ENCODE assay signal across 9 cellular contexts in genomic region chr10:89887830-89888229, GRCh38.
A peak's percentile ranks its signal among the peaks of the same experiment; 100 is the strongest.
DNase-seq lines count a peak whose midpoint lies in the region; ATAC-seq and TF ChIP-seq lines count a peak whose summit lies in the region.
"Had no signal": no experiment of that assay in that cellular context is flagged by ENCODE, and none has a peak within 500 bp of the region (broad histone marks: within the 10 kb centered on the region; RNA-seq: fewer than 3 reads in every experiment).

No MANE protein-coding gene starts in this region.

- H3K9me3 ChIP-seq in uterus = no peaks in the 10 kb centered on the region

- peak; percentile 42 to 81 for DNase-seq in NOMO-1 (lab: John Stamatoyannopoulos, UW; ENCODE audit: unreplicated experiment in 2 of 2)
- peak; percentile 13 for DNase-seq in myocyte (ENCODE audit: low read depth)
- DNase-seq in DMS114 treated with DMSO at 0.1 percent for 48 hours (lab: John Stamatoyannopoulos, UW; ENCODE audit: unreplicated experiment) = no peak
- no peak for DNase-seq in uterus
- no peak for DNase-seq in cerebellum (ENCODE audit: low spot score)
- DNase-seq in activated CD8-positive, alpha-beta memory T cell treated with anti-CD3 and anti-CD28 coated beads, Interleukin-2, amount 50 U/mL, for 48 hours = no peak
- DNase-seq: T1000 had no signal

- H3K27ac ChIP-seq in uterus = no peak overlapping the region

- H3K27me3 ChIP-seq in uterus = no peaks in the 10 kb centered on the region

- no peak for TF ChIP-seq CTCF in uterus (IDR thresholded peaks at IDR 0.05)

- no peaks in the 10 kb centered on the region for H3K4me1 ChIP-seq in uterus

- TF ChIP-seq POLR2A in uterus (IDR thresholded peaks at IDR 0.05) = no peak

- ATAC-seq in GM18858 (IDR thresholded peaks at IDR 0.05; ENCODE audit: unreplicated experiment) (peak; percentile 70), HG02623 (IDR thresholded peaks at IDR 0.05; ENCODE audit: unreplicated experiment) (peak; percentile 64)

- intact Hi-C loops in uterus (cut with DNase I; ENCODE audit: low total_unique reads) = no loop called here

- H3K4me3 ChIP-seq in uterus = no peak overlapping the region

- no peaks in the 10 kb centered on the region for H3K36me3 ChIP-seq in uterus

Comparison
In these comparisons a context has a peak if more than half of its experiments do, and no peak if none do; other contexts are left out.
1. DNase-seq: peak in NOMO-1 (2 of 2) and myocyte (single experiment); none in DMS114 treated with DMSO at 0.1 percent for 48 hours (single experiment), uterus (0 of 2), cerebellum (single experiment) and activated CD8-positive, alpha-beta memory T cell treated with anti-CD3 and anti-CD28 coated beads, Interleukin-2, amount 50 U/mL, for 48 hours (single experiment).